ENCODE assay signal across 17 cellular contexts in the genomic region with DNA sequence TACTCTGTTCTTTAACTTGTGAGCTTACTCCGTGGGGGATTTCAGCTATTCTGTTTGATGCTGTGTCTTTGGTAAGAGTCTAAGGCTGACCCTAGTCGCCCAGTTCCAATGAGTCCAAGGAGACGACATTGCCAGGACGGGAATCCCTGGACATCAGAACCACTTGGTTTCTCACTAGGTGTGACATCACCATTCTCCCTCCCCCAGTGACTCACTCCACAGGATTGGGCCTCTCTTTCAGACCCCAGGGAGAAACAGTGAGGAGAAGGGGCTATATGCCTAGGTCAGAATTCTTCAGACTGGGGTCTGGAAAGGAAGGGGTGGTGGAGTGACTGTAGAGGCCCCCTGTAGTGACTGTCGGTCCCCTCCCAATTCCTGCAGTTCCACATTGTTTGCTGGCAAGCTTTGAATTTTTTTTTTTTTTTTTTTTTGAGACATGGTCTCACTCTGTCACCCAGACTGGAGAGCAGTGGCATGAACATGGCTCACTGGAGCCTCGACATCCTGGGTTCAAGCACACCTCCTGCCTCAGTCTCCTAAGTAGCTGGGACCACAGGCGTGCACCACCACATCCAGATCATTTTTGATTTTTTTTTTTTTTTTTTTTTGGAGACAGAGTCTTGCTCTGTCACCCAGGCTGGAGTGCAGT. TPM values are rescaled to one million over a fixed set of nuclear protein-coding genes. Genes with fewer than 3 reads are reported as not detected.
DNase-seq lines count a peak whose midpoint lies in the region; ATAC-seq and TF ChIP-seq lines count a peak whose summit lies in the region.
"Had no signal": no experiment of that assay in that cellular context is flagged by ENCODE, and none has a peak within 500 bp of the region (broad histone marks: within the 10 kb centered on the region; RNA-seq: fewer than 3 reads in every experiment).

No MANE protein-coding gene starts in this region.

- peak; percentile 29 for DNase-seq in ELR (ENCODE audit: low read depth)
- DNase-seq in RWPE2 (ENCODE audit: low spot score): no peak
- peak; percentile 65 for DNase-seq in mesendoderm
- no peak for DNase-seq in globus pallidus (ENCODE audit: low spot score)
- DNase-seq in amniotic stem cell (lab: John Stamatoyannopoulos, UW): no peak
- DNase-seq in HuH-7.5 (ENCODE audit: low spot score): no peak
- DNase-seq: DND-41, KBM-7, NCI-H1048, NCI-H1436 treated with DMSO at 0.1 percent for 48 hours, NCI-H2081, NCI-H510A, NCI-H774, PC-3 had no signal

- no peak overlapping the region for H3K9ac ChIP-seq in mesendoderm (ENCODE audit: low read length)

- H3K23ac ChIP-seq in mesendoderm (ENCODE audit: low read length): no peak overlapping the region

- H4K8ac ChIP-seq in mesendoderm (ENCODE audit: low read depth, low read length): no peak overlapping the region

- H2BK120ac ChIP-seq in mesendoderm (ENCODE audit: low read depth, low read length): no peak overlapping the region

- no peak overlapping the region for H4K5ac ChIP-seq in mesendoderm (ENCODE audit: low read length)

- 0 out of 3 replicates have a peak, but pooled peaks have one; percentile 35 for ATAC-seq in RWPE2 (ENCODE audit: low read depth)
- ATAC-seq in HG02610 (IDR thresholded peaks at IDR 0.05; ENCODE audit: unreplicated experiment): no peak
- ATAC-seq: A549, PC-3 had no signal

- no peaks in the 10 kb centered on the region for H3K27me3 ChIP-seq in RWPE2 (ENCODE audit: insufficient read depth, poor library complexity, severe bottlenecking)
- H3K27me3 ChIP-seq in ectodermal cell (ENCODE audit: control insufficient read depth, insufficient read depth, low read length, poor library complexity, severe bottlenecking): no peaks in the 10 kb centered on the region
- H3K27me3 ChIP-seq in mesendoderm (ENCODE audit: insufficient read depth, low read length, poor library complexity): no peaks in the 10 kb centered on the region

- no peak overlapping the region for H3K18ac ChIP-seq in mesendoderm (ENCODE audit: low read length)

- H3K27ac ChIP-seq in RWPE2 (ENCODE audit: poor library complexity, severe bottlenecking): no peak overlapping the region
- peak overlapping the region; percentile 63 for H3K27ac ChIP-seq in ectodermal cell (ENCODE audit: insufficient read depth, low read depth, low read length, poor library complexity, severe bottlenecking)
- H3K27ac ChIP-seq in mesendoderm (ENCODE audit: low read depth, low read length): peak overlapping the region; percentile 60
- H3K27ac ChIP-seq: A549 had no signal

- no peak overlapping the region for H2AK5ac ChIP-seq in mesendoderm (ENCODE audit: low read length)

- H3K36me3 ChIP-seq in RWPE2 (ENCODE audit: low read depth) (no peaks in the 10 kb centered on the region), ectodermal cell (ENCODE audit: control insufficient read depth, insufficient read depth, low read length) (no peaks in the 10 kb centered on the region), mesendoderm (ENCODE audit: control insufficient read depth, insufficient read depth, low read length) (no peaks in the 10 kb centered on the region)

- H3K4me1 ChIP-seq in RWPE2 (ENCODE audit: insufficient read depth, poor library complexity, severe bottlenecking): no peaks in the 10 kb centered on the region
- H3K4me1 ChIP-seq in ectodermal cell (ENCODE audit: control insufficient read depth, insufficient read depth, low read length): peaks cover 17% of the 10 kb centered on the region
- peaks cover 4% of the 10 kb centered on the region for H3K4me1 ChIP-seq in mesendoderm (ENCODE audit: control insufficient read depth, low read depth, low read length)
- H3K4me1 ChIP-seq: A549 had no signal

- no peak overlapping the region for H2BK5ac ChIP-seq in mesendoderm (ENCODE audit: low read length)

- H3K9me3 ChIP-seq in RWPE2 (ENCODE audit: severe bottlenecking) (no peaks in the 10 kb centered on the region), ectodermal cell (ENCODE audit: control insufficient read depth, low read length) (no peaks in the 10 kb centered on the region)
- H3K9me3 ChIP-seq: A549 had no signal

- no peak overlapping the region for H2BK15ac ChIP-seq in mesendoderm (replicated peaks; ENCODE audit: low read depth)

- 62 to 63% methylated on average over 7 of the region's 7 CpGs for WGBS in ectodermal cell, 2 experiments
- no CpG with 5 or more reads among the region's 7 CpGs for WGBS in mesendoderm (ENCODE audit: extremely low coverage, insufficient coverage, low lambda C conversion rate)

- H3K79me1 ChIP-seq in mesendoderm (ENCODE audit: low read length): peaks cover 4% of the 10 kb centered on the region

- no peak overlapping the region for H3K4ac ChIP-seq in mesendoderm (ENCODE audit: low read depth, low read length)

- H3K4me2 ChIP-seq in mesendoderm (ENCODE audit: low read length): no peak overlapping the region
- H3K4me2 ChIP-seq: A549 had no signal

- H3K4me3 ChIP-seq in RWPE2 (ENCODE audit: severe bottlenecking) (no peak overlapping the region), ectodermal cell (ENCODE audit: insufficient read depth, low read depth, low read length) (no peak overlapping the region), mesendoderm (ENCODE audit: low read length) (no peak overlapping the region)
- H3K4me3 ChIP-seq: A549 had no signal

- peak overlapping the region; percentile 2 for H3K56ac ChIP-seq in mesendoderm (ENCODE audit: low read length)

- no peaks in the 10 kb centered on the region for H3K79me2 ChIP-seq in mesendoderm (ENCODE audit: control insufficient read depth, insufficient read depth, low read length)

- TF ChIP-seq CTCF in RWPE2 (IDR thresholded peaks at IDR 0.05; ENCODE audit: poor library complexity, severe bottlenecking): no peak

RNA-seq across cellular contexts. Expression of gene ALPL, which starts 21.3 kb away (rescaled TPM):
- 223 TPM for polyA plus RNA-seq in ectodermal cell (2013, experiment 1 of 4)
- polyA plus RNA-seq in ectodermal cell (2013, experiment 2 of 4): 218 TPM
- polyA plus RNA-seq in ectodermal cell (2013, experiment 3 of 4): 174 TPM
- 181 TPM for polyA plus RNA-seq in ectodermal cell (2013, experiment 4 of 4)
- polyA plus RNA-seq in mesendoderm (2013, experiment 1 of 2): 126 TPM
- polyA plus RNA-seq in mesendoderm (2013, experiment 2 of 2): 125 TPM

Comparison
In these comparisons a context has a peak if more than half of its experiments do, and no peak if none do; other contexts are left out.
1. DNase-seq: peak in ELR (single experiment) and mesendoderm (single experiment); none in RWPE2 (single experiment), globus pallidus (single experiment), amniotic stem cell (single experiment) and HuH-7.5 (single experiment).